Comparison of ENCODE assay signal across 8 cellular contexts in the genomic region with DNA sequence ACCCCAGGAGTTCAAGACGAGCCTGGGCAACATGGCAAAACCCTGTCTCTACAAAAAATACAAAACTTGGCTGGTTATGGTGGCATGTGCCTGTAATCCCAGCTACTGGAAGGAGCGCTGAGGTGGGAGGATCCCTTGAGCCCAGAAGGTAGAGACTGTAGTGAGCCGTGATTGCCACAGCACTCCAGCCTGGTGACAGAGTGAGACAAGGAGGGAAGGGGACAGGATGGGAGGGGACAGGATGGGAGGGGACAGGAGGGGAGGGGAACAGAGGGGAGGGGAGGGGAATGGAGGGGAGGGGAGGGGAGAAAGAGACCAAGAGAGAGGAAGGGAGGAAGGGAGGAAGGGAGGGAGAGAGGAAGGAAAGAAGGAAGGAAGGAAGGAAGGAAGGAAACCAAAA. TPM values are rescaled to one million over a fixed set of nuclear protein-coding genes. Genes with fewer than 3 reads are reported as not detected.
"Had no signal": no experiment of that assay in that cellular context is flagged by ENCODE, and none has a peak within 500 bp of the region (broad histone marks: within the 10 kb centered on the region; RNA-seq: fewer than 3 reads in every experiment).

No MANE protein-coding gene starts in this region.

- H3K36me3 Mint-ChIP-seq: IgD-negative memory B cell had no signal

- H3K27ac ChIP-seq: HL-60 had no signal

- H3K27me3 Mint-ChIP-seq: IgD-negative memory B cell had no signal

- H3K4me3 Mint-ChIP-seq: IgD-negative memory B cell had no signal

- H3K9me3 Mint-ChIP-seq: IgD-negative memory B cell had no signal

- DNase-seq: GOT3, H7, HCEC 1CT, KBM-7 had no signal

- H3K27ac Mint-ChIP-seq: IgD-negative memory B cell had no signal

- H3K4me1 Mint-ChIP-seq: IgD-negative memory B cell had no signal

RNA-seq across cellular contexts. Expression of a gene that starts 11.0 kb away (rescaled TPM):
- total RNA-seq: H4, HT1080 had no signal
- polyA plus RNA-seq: IgD-negative memory B cell had no signal
